1 cellular context compared by ENCODE assay signal in genomic region chr19:17534767-17535166, GRCh38.
A peak's percentile ranks its signal among the peaks of the same experiment; 100 is the strongest.
TF ChIP-seq lines count a peak whose summit lies in the region.

No MANE protein-coding gene starts in this region.

TF ChIP-seq in HepG2, 621 proteins besides CTCF, POLR2A, EP300 and RAD21:
- no peak for TF ChIP-seq NPAS2 (CRISPR knock-in tag; IDR thresholded peaks at IDR 0.05; ENCODE audit: borderline replicate concordance)
- peak; percentile 57 for TF ChIP-seq ZNF629 (CRISPR knock-in tag; conservative IDR thresholded peaks at IDR 0.05)
